9 cellular contexts compared by ENCODE assay signal in the genomic region with DNA sequence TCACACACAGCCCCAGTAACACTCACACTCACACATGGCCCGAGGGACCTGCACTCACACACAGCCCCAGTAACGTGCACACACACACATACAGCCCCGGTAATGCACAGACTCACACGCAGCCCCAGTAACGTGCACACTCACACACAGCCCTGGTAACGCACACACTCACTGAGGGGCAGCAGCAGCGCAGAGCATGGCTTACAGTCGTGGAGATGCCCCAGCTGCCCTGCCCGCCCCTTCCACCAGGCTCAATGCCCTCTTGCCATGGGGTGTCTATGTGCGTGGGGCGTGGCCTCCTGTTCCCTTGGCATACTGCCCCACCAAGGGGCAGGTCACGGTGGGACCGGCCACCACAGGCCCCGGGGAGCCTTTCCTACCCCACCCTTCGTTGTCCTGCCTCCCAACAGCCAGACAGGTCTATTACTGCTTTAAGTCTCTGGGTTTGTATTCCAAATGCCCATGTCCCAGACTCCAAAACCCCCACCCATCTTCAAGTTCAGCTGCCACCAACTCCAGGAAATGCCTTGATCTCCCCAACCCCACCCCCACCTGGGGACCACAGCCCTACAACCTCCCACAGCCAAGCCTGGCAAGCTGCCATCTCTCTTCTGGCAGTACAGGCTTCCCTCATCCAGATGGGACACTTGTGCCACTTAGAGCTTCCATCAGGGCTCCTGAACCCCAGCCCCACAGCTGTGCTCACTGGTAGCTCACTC. TPM values are rescaled to one million over a fixed set of nuclear protein-coding genes. Genes with fewer than 3 reads are reported as not detected.
DNase-seq lines count a peak whose midpoint lies in the region; ATAC-seq and TF ChIP-seq lines count a peak whose summit lies in the region.
"Had no signal": no experiment of that assay in that cellular context is flagged by ENCODE, and none has a peak within 500 bp of the region (broad histone marks: within the 10 kb centered on the region; RNA-seq: fewer than 3 reads in every experiment).

No MANE protein-coding gene starts in this region.

- peak overlapping the region in 7 of 8 donors; percentile 18 to 79 (median 60) for H3K4me3 Mint-ChIP-seq in CD4-positive, alpha-beta memory T cell
- H3K4me3 Mint-ChIP-seq in brain: peak overlapping the region; percentile 59 to 92 (median 90)
- H3K4me3 Mint-ChIP-seq in naive thymus-derived CD8-positive, alpha-beta T cell: peak overlapping the region; percentile 55 to 90 (median 79)

- H3K4me3 ChIP-seq in CD4-positive, alpha-beta memory T cell (ENCODE audit: low read length in 2 of 2): no peak overlapping the region

- intact Hi-C loops in CD4-positive, alpha-beta memory T cell (cut with micrococcal nuclease): no loop called here

- CTCF ChIA-PET in CD4-positive, alpha-beta memory T cell (lab: Charles Lee; ENCODE audit: partially characterized antibody): interaction anchor here (1.2 to 1.9 kb wide), 4 partner anchors 8 to 115 kb away, joined by 3 to 11 read pairs (median 4); no protein-coding TSS in a partner anchor

- H3K27ac Mint-ChIP-seq in CD4-positive, alpha-beta memory T cell: peak overlapping the region; percentile 96 to 99 (median 98)
- H3K27ac Mint-ChIP-seq in brain: peak overlapping the region; percentile 41 to 55 (median 46)
- H3K27ac Mint-ChIP-seq in naive thymus-derived CD8-positive, alpha-beta T cell: peak overlapping the region; percentile 91 to 99 (median 96)

- H3K27ac ChIP-seq in CD4-positive, alpha-beta memory T cell (ENCODE audit: low read depth, low read length): peak overlapping the region; percentile 89
- H3K27ac ChIP-seq: neutrophil had no signal

- DNase-seq in CD4-positive, alpha-beta memory T cell: peak in 4 of 5 donors; percentile 36 to 67 (median 42)
- DNase-seq in NCI-H2171 (lab: John Stamatoyannopoulos, UW) (peak; percentile 68), hypothalamus (lab: John Stamatoyannopoulos, UW) (no peak)
- peak in 9 of 10 donors; percentile 34 to 78 (median 51) for DNase-seq in naive thymus-derived CD8-positive, alpha-beta T cell

- H3K4me1 ChIP-seq in CD4-positive, alpha-beta memory T cell (ENCODE audit: insufficient read depth, low read length): peaks cover 87% of the 10 kb centered on the region

- H3K9me3 Mint-ChIP-seq in CD4-positive, alpha-beta memory T cell: peaks cover 0 to 2% (median 0%) of the 10 kb centered on the region in 8 donors
- peaks cover 0 to 4% (median 0%) of the 10 kb centered on the region in 5 experiments for H3K9me3 Mint-ChIP-seq in brain
- no peaks in the 10 kb centered on the region for H3K9me3 Mint-ChIP-seq in naive thymus-derived CD8-positive, alpha-beta T cell

- ATAC-seq in naive thymus-derived CD8-positive, alpha-beta T cell: peak; percentile 4 to 12
- no peak for ATAC-seq in HG02610 (IDR thresholded peaks at IDR 0.05; ENCODE audit: unreplicated experiment)
- ATAC-seq in GM21717 (IDR thresholded peaks at IDR 0.05; ENCODE audit: unreplicated experiment): no peak
- no peak for ATAC-seq in HG02588 (IDR thresholded peaks at IDR 0.05; ENCODE audit: unreplicated experiment)

- no peaks in the 10 kb centered on the region for H3K36me3 ChIP-seq in CD4-positive, alpha-beta memory T cell (ENCODE audit: insufficient read depth, low read length)
- H3K36me3 ChIP-seq: neutrophil had no signal

- H3K4me1 Mint-ChIP-seq in CD4-positive, alpha-beta memory T cell: peaks cover 69 to 87% (median 78%) of the 10 kb centered on the region in 4 donors
- H3K4me1 Mint-ChIP-seq in brain: peaks cover 46% of the 10 kb centered on the region
- peaks cover 56 to 87% (median 84%) of the 10 kb centered on the region in 4 donors for H3K4me1 Mint-ChIP-seq in naive thymus-derived CD8-positive, alpha-beta T cell

- no peaks in the 10 kb centered on the region for H3K27me3 ChIP-seq in CD4-positive, alpha-beta memory T cell (ENCODE audit: insufficient read depth, low read length)

- no peak for TF ChIP-seq CTCF in brain (conservative IDR thresholded peaks at IDR 0.05)

- no peaks in the 10 kb centered on the region for H3K9me3 ChIP-seq in CD4-positive, alpha-beta memory T cell (ENCODE audit: control insufficient read depth in 1 of 2, low read length in 2 of 2)
- H3K9me3 ChIP-seq: neutrophil had no signal

- peaks cover 9 to 12% of the 10 kb centered on the region in 2 donors for H3K36me3 Mint-ChIP-seq in CD4-positive, alpha-beta memory T cell
- H3K36me3 Mint-ChIP-seq in brain: no peaks in the 10 kb centered on the region
- H3K36me3 Mint-ChIP-seq in naive thymus-derived CD8-positive, alpha-beta T cell: peaks cover 0 to 5% (median 5%) of the 10 kb centered on the region in 3 donors

- no peaks in the 10 kb centered on the region for H3K27me3 Mint-ChIP-seq in CD4-positive, alpha-beta memory T cell
- peaks cover 16% of the 10 kb centered on the region for H3K27me3 Mint-ChIP-seq in brain
- no peaks in the 10 kb centered on the region for H3K27me3 Mint-ChIP-seq in naive thymus-derived CD8-positive, alpha-beta T cell

- POLR2A ChIA-PET in CD4-positive, alpha-beta memory T cell (lab: Charles Lee; ENCODE audit: partially characterized antibody): no interaction called here
- POLR2A ChIA-PET in naive thymus-derived CD8-positive, alpha-beta T cell (lab: Charles Lee): interaction anchor here (0.8 to 1.2 kb wide), 5 partner anchors 9 to 87 kb away, joined by 3 to 4 read pairs (median 4); a partner anchor contains a TSS

RNA-seq across cellular contexts. Expression of a gene that starts 2.6 kb away (rescaled TPM):
- total RNA-seq in CD4-positive, alpha-beta memory T cell: 1 to 10 TPM; 4.7 to 5.4 TPM
- polyA plus RNA-seq in CD4-positive, alpha-beta memory T cell: 1 to 10 TPM; 1.2 to 9.9 TPM
- polyA plus RNA-seq in brain (ENCODE audit: insufficient read depth, low read depth, low replicate concordance): 2.5 TPM
- total RNA-seq in naive thymus-derived CD8-positive, alpha-beta T cell: 1 to 10 TPM; 7.0 to 9.7 TPM
- 10 to 100 TPM in 1 of 3 donors, 1 to 10 TPM in 2; 7.8 to 17.0 (median 9.2) TPM for polyA plus RNA-seq in naive thymus-derived CD8-positive, alpha-beta T cell

RNA-seq across cellular contexts. Expression of a gene that starts 8.7 kb away (rescaled TPM):
- 1 to 10 TPM; 1.5 to 3.0 TPM for total RNA-seq in CD4-positive, alpha-beta memory T cell
- polyA plus RNA-seq in CD4-positive, alpha-beta memory T cell: 1 to 10 TPM; 2.3 to 3.8 TPM
- polyA plus RNA-seq in brain (ENCODE audit: insufficient read depth, low read depth, low replicate concordance): not detected
- 1 to 10 TPM in 1 of 2 experiments, under 1 TPM in 1; 0.60 to 1.1 TPM for total RNA-seq in naive thymus-derived CD8-positive, alpha-beta T cell
- 10 to 100 TPM in 1 of 3 donors, 1 to 10 TPM in 2; 2.5 to 12.8 (median 4.4) TPM for polyA plus RNA-seq in naive thymus-derived CD8-positive, alpha-beta T cell

RNA-seq across cellular contexts. Expression of a gene that starts 47.5 kb away (rescaled TPM):
- total RNA-seq in CD4-positive, alpha-beta memory T cell: 1 to 10 TPM; 2.8 to 3.0 TPM
- polyA plus RNA-seq in CD4-positive, alpha-beta memory T cell: 1 to 10 TPM; 1.7 to 2.7 TPM
- polyA plus RNA-seq in brain (ENCODE audit: insufficient read depth, low read depth, low replicate concordance): 25.2 TPM
- 1 to 10 TPM; 3.9 to 4.8 TPM for total RNA-seq in naive thymus-derived CD8-positive, alpha-beta T cell
- 1 to 10 TPM; 1.8 to 4.7 (median 3.1) TPM for polyA plus RNA-seq in naive thymus-derived CD8-positive, alpha-beta T cell

Comparison
In these comparisons a context has a peak if more than half of its experiments do, and no peak if none do; other contexts are left out.
1. DNase-seq: peak in CD4-positive, alpha-beta memory T cell (4 of 5), NCI-H2171 (single experiment) and naive thymus-derived CD8-positive, alpha-beta T cell (9 of 10); none in hypothalamus (0 of 51).
2. H3K27ac Mint-ChIP-seq: peak in every context shown above with its lines; median percentile 98 in CD4-positive, alpha-beta memory T cell; 96 in naive thymus-derived CD8-positive, alpha-beta T cell; 46 in brain.
3. ATAC-seq: peak in naive thymus-derived CD8-positive, alpha-beta T cell (2 of 2); none in HG02610 (single experiment), GM21717 (single experiment) and HG02588 (single experiment).
4. Peak in every context shown above with its lines, with median percentiles within 50 percentile points of each other: H3K4me3 Mint-ChIP-seq.